In the genomic region with DNA sequence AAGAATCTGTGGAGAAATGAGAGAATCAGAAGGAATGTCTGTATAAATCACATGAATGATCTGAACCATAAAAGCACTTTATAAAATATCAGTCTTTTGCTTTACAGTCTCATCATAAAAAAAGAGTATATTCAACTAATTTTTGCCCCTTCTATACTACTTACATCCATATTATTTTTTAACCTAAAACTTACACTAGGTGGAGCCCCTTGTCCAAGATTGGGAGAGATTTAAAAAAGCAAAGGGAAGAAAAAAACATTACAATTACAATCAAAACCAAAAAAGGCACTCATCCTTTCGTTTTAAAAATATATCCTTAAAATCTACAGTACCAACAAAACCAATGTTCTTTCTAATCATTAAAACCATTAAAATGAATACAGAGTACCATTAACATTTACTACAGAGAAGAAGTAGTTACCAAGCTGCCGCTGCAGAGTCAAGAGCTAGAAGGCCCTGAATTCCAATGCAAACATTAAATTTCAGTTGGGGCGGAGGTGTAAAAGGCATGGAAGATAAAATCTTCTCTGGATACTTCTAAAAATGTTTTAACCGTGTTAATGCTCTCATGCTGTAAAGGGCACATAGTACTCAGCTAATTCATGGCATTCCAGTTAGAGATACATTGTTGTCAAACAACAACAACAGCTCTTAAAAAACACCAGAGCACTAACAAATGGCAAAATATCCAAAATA, we compare ENCODE assay signal across 1 cellular context.
TF ChIP-seq lines count a peak whose summit lies in the region.

No MANE protein-coding gene starts in this region.

TF ChIP-seq in SK-N-SH, 30 proteins besides CTCF, POLR2A, EP300 and RAD21 (continued from another document):
- TF ChIP-seq, protein P1, sequence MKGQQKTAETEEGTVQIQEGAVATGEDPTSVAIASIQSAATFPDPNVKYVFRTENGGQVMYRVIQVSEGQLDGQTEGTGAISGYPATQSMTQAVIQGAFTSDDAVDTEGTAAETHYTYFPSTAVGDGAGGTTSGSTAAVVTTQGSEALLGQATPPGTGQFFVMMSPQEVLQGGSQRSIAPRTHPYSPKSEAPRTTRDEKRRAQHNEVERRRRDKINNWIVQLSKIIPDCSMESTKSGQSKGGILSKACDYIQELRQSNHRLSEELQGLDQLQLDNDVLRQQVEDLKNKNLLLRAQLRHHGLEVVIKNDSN (IDR thresholded peaks at IDR 0.05; ENCODE audit: borderline replicate concordance, low read depth): no peak
- peak; percentile 7; the same call in 1 of the 2 replicates for TF ChIP-seq SMC3 (IDR thresholded peaks at IDR 0.05; ENCODE audit: low read depth, low read length)
